In the genomic region with DNA sequence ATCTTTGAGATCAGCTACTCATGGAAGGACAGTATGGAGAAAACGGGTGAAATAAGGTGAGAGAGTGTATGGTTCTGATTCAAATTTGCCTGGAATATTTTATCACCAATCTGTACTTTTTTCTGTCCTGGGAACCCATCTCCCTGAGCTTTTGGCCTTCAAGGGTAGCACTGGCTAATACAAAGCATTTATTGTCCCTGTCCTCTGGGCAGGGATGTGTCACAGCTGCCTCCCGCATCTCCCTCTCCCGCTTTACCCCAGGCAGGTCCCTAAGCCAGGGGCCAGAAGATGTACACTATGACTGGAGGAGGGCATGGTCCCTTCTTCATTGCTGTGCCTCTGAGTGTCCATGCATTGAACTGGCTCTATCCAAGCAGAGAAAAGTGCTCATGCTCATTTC, we compare ENCODE assay signal across 17 cellular contexts. TPM values are rescaled to one million over a fixed set of nuclear protein-coding genes. Genes with fewer than 3 reads are reported as not detected.
DNase-seq lines count a peak whose midpoint lies in the region; ATAC-seq and TF ChIP-seq lines count a peak whose summit lies in the region.
"Had no signal": no experiment of that assay in that cellular context is flagged by ENCODE, and none has a peak within 500 bp of the region (broad histone marks: within the 10 kb centered on the region; RNA-seq: fewer than 3 reads in every experiment).

No MANE protein-coding gene starts in this region.

- peak; percentile 68 for DNase-seq in Ammon's horn (ENCODE audit: low spot score)
- no peak for DNase-seq in dorsolateral prefrontal cortex
- peak; percentile 55 for DNase-seq in medulla oblongata (ENCODE audit: extremely low spot score)
- peak in 3 of 49 donors; percentile 23 to 54 (median 39) for DNase-seq in substantia nigra (lab: John Stamatoyannopoulos, UW)
- no peak for DNase-seq in stimulated activated CD8-positive, alpha-beta memory T cell treated with anti-CD3 and anti-CD28 coated beads, Interleukin-4, amount 100 ng/mL, for 48 hours
- DNase-seq in NCI-H1092 treated with DMSO at 0.1 percent for 48 hours (lab: John Stamatoyannopoulos, UW): no peak
- no peak for DNase-seq in NCI-H1105 (lab: John Stamatoyannopoulos, UW)
- DNase-seq: AML-193; CD4-positive, alpha-beta memory T cell; DMS79 treated with DMSO at 0.1 percent for 48 hours; GF-D8; HCEC 1CT had no signal

- ATAC-seq in HG02610 (IDR thresholded peaks at IDR 0.05; ENCODE audit: unreplicated experiment): no peak
- ATAC-seq: A549, GM23338 had no signal

- H3K27ac ChIP-seq in dorsolateral prefrontal cortex: peak overlapping the region in 57 of 59 donors; percentile 13 to 96 (median 82)
- peak overlapping the region; percentile 76 for H3K27ac ChIP-seq in substantia nigra (ENCODE audit: low read depth, low read length, poor library complexity, severe bottlenecking)
- H3K27ac ChIP-seq: 22Rv1, A549, BLaER1 had no signal

- TF ChIP-seq CTCF in dorsolateral prefrontal cortex (IDR thresholded peaks at IDR 0.05 in 54 of 56, conservative IDR thresholded peaks at IDR 0.05 in 2 of 56; ENCODE audit: low read depth in 1 of 56, partially characterized antibody in 56 of 56): no peak

- H3K27me3 ChIP-seq in dorsolateral prefrontal cortex: no peaks in the 10 kb centered on the region
- H3K27me3 ChIP-seq: BLaER1 had no signal

- intact Hi-C loops in dorsolateral prefrontal cortex (cut with DNase I): no loop called here

- H3K4me3 ChIP-seq in dorsolateral prefrontal cortex: no peak overlapping the region
- H3K4me3 ChIP-seq: A549, BLaER1, GM23338 had no signal

RNA-seq across cellular contexts. Expression of a gene that starts 41.9 kb away (rescaled TPM):
- 100 to 1,000 TPM in 1 of 120 experiments, 10 to 100 TPM in 119; 40.4 to 101 (median 58.1) TPM for total RNA-seq in dorsolateral prefrontal cortex

Comparison
In these comparisons a context has a peak if more than half of its experiments do, and no peak if none do; other contexts are left out.
1. DNase-seq: peak in Ammon's horn (single experiment) and medulla oblongata (single experiment); none in dorsolateral prefrontal cortex (0 of 10), stimulated activated CD8-positive, alpha-beta memory T cell treated with anti-CD3 and anti-CD28 coated beads, Interleukin-4, amount 100 ng/mL, for 48 hours (single experiment), NCI-H1092 treated with DMSO at 0.1 percent for 48 hours (single experiment) and NCI-H1105 (single experiment).